ENCODE assay signal across 24 cellular contexts in genomic region chr5:160743027-160743426, GRCh38.
A peak's percentile ranks its signal among the peaks of the same experiment; 100 is the strongest.
DNase-seq lines count a peak whose midpoint lies in the region; ATAC-seq, FAIRE-seq and TF ChIP-seq lines count a peak whose summit lies in the region.
"Had no signal": no experiment of that assay in that cellular context is flagged by ENCODE, and none has a peak within 500 bp of the region (broad histone marks: within the 10 kb centered on the region; RNA-seq: fewer than 3 reads in every experiment).

No MANE protein-coding gene starts in this region.

- no peak for DNase-seq in stimulated activated CD4-positive, alpha-beta T cell treated with anti-CD3 and anti-CD28 coated beads, Interleukin-12 subunit alpha, Interleukin-12 subunit beta, amount 100 ng/mL, for 4 hours
- DNase-seq in kidney (no peak), omental fat pad (ENCODE audit: low spot score) (no peak)
- DNase-seq: C1 segment of cervical spinal cord; DMS153; head of caudate nucleus; Karpas-422; mesendoderm; NCI-H1436; NCI-H2227 treated with DMSO at 0.1 percent for 48 hours; nephron progenitor cell; stimulated activated CD4-positive, alpha-beta T cell treated with anti-CD3 and anti-CD28 coated beads, Interleukin-15, amount 100 ng/mL, for 24 hours; T-cell; uterus; WERI-Rb-1 had no signal

- ATAC-seq in GM19438 (IDR thresholded peaks at IDR 0.05; ENCODE audit: low read depth, unreplicated experiment): peak; percentile 90
- peak; percentile 66 for ATAC-seq in HG02798 (IDR thresholded peaks at IDR 0.05; ENCODE audit: poor library complexity, unreplicated experiment)
- peak; percentile 67 for ATAC-seq in HG03457 (IDR thresholded peaks at IDR 0.05; ENCODE audit: unreplicated experiment)
- ATAC-seq in HG03108 (IDR thresholded peaks at IDR 0.05; ENCODE audit: unreplicated experiment): no peak
- ATAC-seq in omental fat pad (ENCODE audit: low FRiP score): no peak
- ATAC-seq: activated T-helper 17 cell treated with anti-CD3 and anti-CD28 coated beads, Interleukin-2, amount 50 U/mL, for 72 hours; T-cell had no signal

- H4K20me1 ChIP-seq in BLaER1 treated with 17β-estradiol and CSF1 and Interleukin-3, amounts not matched to agents 10 nM and 100 nM: no peaks in the 10 kb centered on the region

- H3K36me3 ChIP-seq in BLaER1 treated with 17β-estradiol and CSF1 and Interleukin-3, amounts not matched to agents 10 nM and 100 nM: no peaks in the 10 kb centered on the region
- no peaks in the 10 kb centered on the region for H3K36me3 ChIP-seq in kidney (ENCODE audit: control insufficient read depth in 1 of 2, insufficient read depth in 2 of 2, low read length in 2 of 2)
- H3K36me3 ChIP-seq: cardiac muscle cell, esophagus muscularis mucosa, uterus, WERI-Rb-1 had no signal

- H3K4me2 ChIP-seq in BLaER1 treated with 17β-estradiol and CSF1 and Interleukin-3, amounts not matched to agents 10 nM and 100 nM: peak overlapping the region; percentile 17 to 88 (median 74); a peak in 21 of 22 replicates

- no peaks in the 10 kb centered on the region for H3K27me3 ChIP-seq in BLaER1 treated with 17β-estradiol and CSF1 and Interleukin-3, amounts not matched to agents 10 nM and 100 nM
- H3K27me3 ChIP-seq: cardiac muscle cell, esophagus muscularis mucosa, uterus had no signal

- TF ChIP-seq CTCF in kidney (IDR thresholded peaks at IDR 0.05; ENCODE audit: borderline replicate concordance, extremely low read depth, insufficient read depth) (no peak), omental fat pad (IDR thresholded peaks at IDR 0.05) (no peak)

- intact Hi-C loops in kidney (cut with DNase I): no loop called here

- no peak for FAIRE-seq in kidney (lab: Jason Lieb, UNC)
- FAIRE-seq: keratinocyte had no signal

- no peak overlapping the region; a peak in 1 of 20 replicates for H3K4me3 ChIP-seq in BLaER1 treated with 17β-estradiol and CSF1 and Interleukin-3, amounts not matched to agents 10 nM and 100 nM
- H3K4me3 ChIP-seq in kidney (ENCODE audit: low read length in 2 of 2): no peak overlapping the region
- H3K4me3 ChIP-seq: cardiac muscle cell, esophagus muscularis mucosa, uterus had no signal

- H3K4me1 ChIP-seq in BLaER1 treated with 17β-estradiol and CSF1 and Interleukin-3, amounts not matched to agents 10 nM and 100 nM: peaks cover 30 to 54% (median 48%) of the 10 kb centered on the region in 10 experiments
- no peaks in the 10 kb centered on the region for H3K4me1 ChIP-seq in kidney (ENCODE audit: control insufficient read depth in 1 of 2, insufficient read depth in 1 of 2, low read depth in 1 of 2, low read length in 2 of 2)
- H3K4me1 ChIP-seq: uterus had no signal

- H3K27ac ChIP-seq in BLaER1 treated with 17β-estradiol and CSF1 and Interleukin-3, amounts not matched to agents 10 nM and 100 nM: peak overlapping the region in 8 of 11 experiments; percentile 23 to 60 (median 34); a peak in 12 of 22 replicates
- H3K27ac ChIP-seq in kidney (ENCODE audit: low read depth in 2 of 2, low read length in 2 of 2): no peak overlapping the region
- H3K27ac ChIP-seq: cardiac muscle cell, esophagus muscularis mucosa, uterus, WERI-Rb-1 had no signal

- H3K9me3 ChIP-seq in BLaER1 treated with 17β-estradiol and CSF1 and Interleukin-3, amounts not matched to agents 10 nM and 100 nM (replicated peaks in 1 of 11): no peaks in the 10 kb centered on the region
- no peaks in the 10 kb centered on the region for H3K9me3 ChIP-seq in kidney (ENCODE audit: control insufficient read depth in 1 of 2, low read length in 2 of 2)
- H3K9me3 ChIP-seq: esophagus muscularis mucosa, uterus had no signal

- H3K9ac ChIP-seq in BLaER1 treated with 17β-estradiol and CSF1 and Interleukin-3, amounts not matched to agents 10 nM and 100 nM: peak overlapping the region in 2 of 11 experiments; percentile 4 to 26; a peak in 1 of 22 replicates
- H3K9ac ChIP-seq in kidney (ENCODE audit: low read length in 2 of 2): no peak overlapping the region

Comparison
In these comparisons a context has a peak if more than half of its experiments do, and no peak if none do; other contexts are left out.
1. H3K27ac ChIP-seq: peak in BLaER1 treated with 17β-estradiol and CSF1 and Interleukin-3, amounts not matched to agents 10 nM and 100 nM (8 of 11); none in kidney (0 of 2).
2. ATAC-seq: peak in GM19438 (single experiment), HG02798 (single experiment) and HG03457 (single experiment); none in HG03108 (single experiment) and omental fat pad (single experiment).